Comparison of ENCODE assay signal across 8 cellular contexts in genomic region chr10:43136995-43137700, GRCh38. TPM values are rescaled to one million over a fixed set of nuclear protein-coding genes. Genes with fewer than 3 reads are reported as not detected.
DNase-seq lines count a peak whose midpoint lies in the region; ATAC-seq, FAIRE-seq and TF ChIP-seq lines count a peak whose summit lies in the region.

No MANE protein-coding gene starts in this region.

- H3K9me3 ChIP-seq in mononuclear cell (ENCODE audit: low read depth, low read length), result no peaks in the 10 kb centered on the region

- DNase-seq in HL-60 (ENCODE audit: low read depth in 1 of 2, low spot score in 1 of 2), result no peak
- no peak for DNase-seq in brain microvascular endothelial cell
- no peak for DNase-seq in frontal cortex (ENCODE audit: low spot score in 2 of 2)
- DNase-seq in OCI-M1 (lab: John Stamatoyannopoulos, UW), result no peak

- no peaks in the 10 kb centered on the region for H3K36me3 ChIP-seq in brain microvascular endothelial cell (replicated peaks)

- in situ Hi-C loops in brain microvascular endothelial cell (cut with HindIII; ENCODE audit: low pct_ligation_motif_present, low sequenced_read_pairs), result no loop called here

- H3K4me1 ChIP-seq in mononuclear cell (ENCODE audit: insufficient read depth, low read length), result peaks cover 44% of the 10 kb centered on the region

- peak overlapping the region; percentile 76 for H3K4me3 ChIP-seq in HL-60 (replicated peaks; ENCODE audit: insufficient read depth, low read length)
- H3K4me3 ChIP-seq in brain microvascular endothelial cell (ENCODE audit: low read depth, low read length), result peak overlapping the region; percentile 89
- H3K4me3 ChIP-seq in mononuclear cell (ENCODE audit: low read length), result peak overlapping the region; percentile 92

- H3K27ac ChIP-seq in 22Rv1, result peak overlapping the region; percentile 65; the same call in 1 of the 2 replicates
- H3K27ac ChIP-seq in HL-60 (replicated peaks), result peak overlapping the region; percentile 72
- H3K27ac ChIP-seq in brain microvascular endothelial cell, result peak overlapping the region; percentile 92

- no peak for FAIRE-seq in frontal cortex (lab: Jason Lieb, UNC)

- ATAC-seq in GM19452 (IDR thresholded peaks at IDR 0.05; ENCODE audit: unreplicated experiment), result no peak
- no peak for ATAC-seq in GM19328 (IDR thresholded peaks at IDR 0.05; ENCODE audit: unreplicated experiment)

- H3K27me3 ChIP-seq in HL-60 (ENCODE audit: insufficient read depth, poor library complexity, severe bottlenecking) (no peaks in the 10 kb centered on the region), brain microvascular endothelial cell (replicated peaks) (no peaks in the 10 kb centered on the region), mononuclear cell (ENCODE audit: insufficient read depth, low read length) (no peaks in the 10 kb centered on the region)

- TF ChIP-seq CTCF in 22Rv1 (IDR thresholded peaks at IDR 0.05), result no peak
- TF ChIP-seq CTCF in HL-60 (IDR thresholded peaks at IDR 0.05; ENCODE audit: insufficient read depth, low read length), result no peak
- no peak for TF ChIP-seq CTCF in brain microvascular endothelial cell (IDR thresholded peaks at IDR 0.05; ENCODE audit: low read depth, low read length, missing control alignments)

RNA-seq across cellular contexts. Expression of gene CSGALNACT2, which starts 1.1 kb away (rescaled TPM):
- total RNA-seq in mononuclear cell (68.8 TPM), frontal cortex (87.2 TPM)
